Comparison of ENCODE assay signal across 18 cellular contexts in the genomic region with DNA sequence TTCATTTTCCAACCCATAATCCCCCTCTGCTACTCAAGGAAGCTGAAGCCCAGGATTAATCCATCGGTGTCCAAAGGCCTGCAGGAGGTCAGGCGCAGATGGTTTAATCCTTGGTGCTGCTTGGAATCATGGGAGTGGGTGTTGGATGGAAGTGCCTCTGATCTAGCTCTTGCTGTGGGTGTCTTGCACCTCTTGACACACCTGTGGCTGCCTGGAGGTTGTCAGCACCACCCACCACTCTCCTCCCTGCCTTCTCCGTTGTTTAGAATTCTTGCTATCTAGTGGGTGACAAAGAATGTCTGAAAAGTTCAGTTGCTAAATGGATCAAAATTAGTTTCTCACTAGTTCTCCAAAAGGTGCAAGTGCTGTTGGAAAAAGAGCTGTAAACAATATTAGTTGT.
DNase-seq lines count a peak whose midpoint lies in the region; ATAC-seq lines count a peak whose summit lies in the region.
"Had no signal": no experiment of that assay in that cellular context is flagged by ENCODE, and none has a peak within 500 bp of the region (broad histone marks: within the 10 kb centered on the region; RNA-seq: fewer than 3 reads in every experiment).

No MANE protein-coding gene starts in this region.

- H3K9ac ChIP-seq in mesendoderm (ENCODE audit: low read length): no peak overlapping the region
- H3K9ac ChIP-seq: BLaER1 had no signal

- intact Hi-C loops in posterior cingulate gyrus (cut with DNase I): no loop called here

- H3K27ac Mint-ChIP-seq in stimulated activated memory B cell treated with anti-CD40 and anti-IgM and Interleukin-4, amounts not matched to agents 10 μg/mL and 1 μg/mL and 100 μg/mL, for 72 hours: no peak overlapping the region
- H3K27ac Mint-ChIP-seq: B cell; CD4-positive, CD25-positive, alpha-beta regulatory T cell; CD8-positive, alpha-beta T cell had no signal

- no peak overlapping the region for H4K8ac ChIP-seq in mesendoderm (ENCODE audit: low read depth, low read length)

- H2AK5ac ChIP-seq in mesendoderm (ENCODE audit: low read length): no peak overlapping the region

- H3K4me3 Mint-ChIP-seq in stimulated activated memory B cell treated with anti-CD40 and anti-IgM and Interleukin-4, amounts not matched to agents 10 μg/mL and 1 μg/mL and 100 μg/mL, for 72 hours: no peak overlapping the region
- H3K4me3 Mint-ChIP-seq: B cell; CD4-positive, CD25-positive, alpha-beta regulatory T cell; CD8-positive, alpha-beta T cell had no signal

- no peak overlapping the region for H2BK5ac ChIP-seq in mesendoderm (ENCODE audit: low read length)

- H3K4me1 ChIP-seq in mesendoderm (ENCODE audit: control insufficient read depth, low read depth, low read length): no peaks in the 10 kb centered on the region
- H3K4me1 ChIP-seq: BLaER1, Caco-2 had no signal

- no peaks in the 10 kb centered on the region for H3K27me3 ChIP-seq in mesendoderm (ENCODE audit: insufficient read depth, low read length, poor library complexity)
- H3K27me3 ChIP-seq: BLaER1 had no signal

- no peak overlapping the region for H3K4ac ChIP-seq in mesendoderm (ENCODE audit: low read depth, low read length)

- no peak overlapping the region for H3K23ac ChIP-seq in mesendoderm (ENCODE audit: low read length)

- H3K79me1 ChIP-seq in mesendoderm (ENCODE audit: low read length): no peaks in the 10 kb centered on the region

- H3K56ac ChIP-seq in mesendoderm (ENCODE audit: low read length): no peak overlapping the region

- ATAC-seq in stimulated activated memory B cell treated with anti-CD40 and anti-IgM and Interleukin-4, amounts not matched to agents 10 μg/mL and 1 μg/mL and 100 μg/mL, for 72 hours: peak; percentile 17
- ATAC-seq in HG03460 (IDR thresholded peaks at IDR 0.05; ENCODE audit: unreplicated experiment): no peak
- ATAC-seq: CD8-positive, alpha-beta T cell had no signal

- no peaks in the 10 kb centered on the region for H3K9me3 Mint-ChIP-seq in stimulated activated memory B cell treated with anti-CD40 and anti-IgM and Interleukin-4, amounts not matched to agents 10 μg/mL and 1 μg/mL and 100 μg/mL, for 72 hours
- H3K9me3 Mint-ChIP-seq: CD8-positive, alpha-beta T cell had no signal

- no peak overlapping the region for H2BK120ac ChIP-seq in mesendoderm (ENCODE audit: low read depth, low read length)

- no peaks in the 10 kb centered on the region for H3K79me2 ChIP-seq in mesendoderm (ENCODE audit: control insufficient read depth, insufficient read depth, low read length)

- DNase-seq in NCI-H82 (lab: John Stamatoyannopoulos, UW): peak; percentile 16
- no peak for DNase-seq in NCI-H82 treated with DMSO at 0.1 percent for 48 hours (lab: John Stamatoyannopoulos, UW; ENCODE audit: unreplicated experiment)
- DNase-seq in mesendoderm: peak; percentile 50
- DNase-seq in posterior cingulate gyrus: no peak
- DNase-seq: Caco-2; CD4-positive, CD25-positive, alpha-beta regulatory T cell; CD8-positive, alpha-beta T cell; DMS153; DND-41; GOT3; H7; HCEC 1CT had no signal

- H2BK15ac ChIP-seq in mesendoderm (replicated peaks; ENCODE audit: low read depth): no peak overlapping the region

- H3K27me3 Mint-ChIP-seq in stimulated activated memory B cell treated with anti-CD40 and anti-IgM and Interleukin-4, amounts not matched to agents 10 μg/mL and 1 μg/mL and 100 μg/mL, for 72 hours: no peaks in the 10 kb centered on the region
- H3K27me3 Mint-ChIP-seq: B cell; CD4-positive, CD25-positive, alpha-beta regulatory T cell had no signal

- no peak overlapping the region for H4K5ac ChIP-seq in mesendoderm (ENCODE audit: low read length)

- WGBS in mesendoderm (ENCODE audit: extremely low coverage, insufficient coverage, low lambda C conversion rate): no CpG with 5 or more reads among the region's 3 CpGs

- H3K36me3 ChIP-seq in mesendoderm (ENCODE audit: control insufficient read depth, insufficient read depth, low read length): no peaks in the 10 kb centered on the region
- H3K36me3 ChIP-seq: BLaER1 had no signal

- no peak overlapping the region for H3K18ac ChIP-seq in mesendoderm (ENCODE audit: low read length)

- no peak overlapping the region for H3K4me3 ChIP-seq in mesendoderm (ENCODE audit: low read length)
- H3K4me3 ChIP-seq: BLaER1 had no signal

- H3K36me3 Mint-ChIP-seq in stimulated activated memory B cell treated with anti-CD40 and anti-IgM and Interleukin-4, amounts not matched to agents 10 μg/mL and 1 μg/mL and 100 μg/mL, for 72 hours: no peaks in the 10 kb centered on the region
- H3K36me3 Mint-ChIP-seq: CD4-positive, CD25-positive, alpha-beta regulatory T cell; CD8-positive, alpha-beta T cell had no signal

- H3K27ac ChIP-seq in mesendoderm (ENCODE audit: low read depth, low read length): no peak overlapping the region
- H3K27ac ChIP-seq: 22Rv1, BLaER1, C4-2B had no signal

- no peaks in the 10 kb centered on the region for H3K4me1 Mint-ChIP-seq in stimulated activated memory B cell treated with anti-CD40 and anti-IgM and Interleukin-4, amounts not matched to agents 10 μg/mL and 1 μg/mL and 100 μg/mL, for 72 hours
- H3K4me1 Mint-ChIP-seq: B cell; CD4-positive, CD25-positive, alpha-beta regulatory T cell had no signal

- no peak overlapping the region for H3K4me2 ChIP-seq in mesendoderm (ENCODE audit: low read length)
- H3K4me2 ChIP-seq: BLaER1 had no signal

Comparison
In these comparisons a context has a peak if more than half of its experiments do, and no peak if none do; other contexts are left out.
1. DNase-seq: peak in NCI-H82 (single experiment) and mesendoderm (single experiment); none in NCI-H82 treated with DMSO at 0.1 percent for 48 hours (single experiment) and posterior cingulate gyrus (0 of 10).